Comparison of ENCODE assay signal across 8 cellular contexts in the genomic region with DNA sequence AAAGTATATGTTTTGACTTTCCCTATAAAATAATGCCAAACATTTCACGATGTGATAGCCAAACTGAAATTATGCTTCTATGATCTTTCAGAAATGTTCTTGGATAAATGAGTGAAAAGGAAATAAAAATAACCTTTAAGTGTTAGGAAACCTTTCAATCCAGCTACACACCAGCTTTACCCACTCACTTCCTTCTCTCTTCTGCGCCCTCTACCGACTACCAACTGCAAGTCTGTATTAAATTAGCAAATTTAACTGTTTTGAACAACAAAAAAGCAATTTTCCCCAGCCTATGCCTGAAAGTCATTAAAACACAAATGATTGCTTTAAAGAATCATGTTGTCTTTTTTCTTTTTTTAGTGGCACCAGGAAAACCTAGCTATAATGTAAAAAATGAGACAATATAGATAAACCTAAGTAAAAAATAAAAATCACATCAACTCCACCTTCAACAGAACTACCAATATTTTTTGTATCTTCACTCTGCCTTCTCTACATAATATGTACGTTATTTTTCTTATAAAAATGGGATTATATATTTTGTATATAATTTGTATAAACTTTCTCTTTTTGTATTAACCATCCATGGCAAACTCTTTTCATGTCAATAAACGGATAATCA. TPM values are rescaled to one million over a fixed set of nuclear protein-coding genes. Genes with fewer than 3 reads are reported as not detected.
A peak's percentile ranks its signal among the peaks of the same experiment; 100 is the strongest.
DNase-seq lines count a peak whose midpoint lies in the region; ATAC-seq, FAIRE-seq and TF ChIP-seq lines count a peak whose summit lies in the region.

No MANE protein-coding gene starts in this region.

- peaks cover 0 to 25% (median 10%) of the 10 kb centered on the region in 4 donors for H3K4me1 ChIP-seq in tibial artery

- H3K9me3 ChIP-seq in tibial artery: no peaks in the 10 kb centered on the region

- no peaks in the 10 kb centered on the region for H3K4me1 Mint-ChIP-seq in immature natural killer cell

- H3K4me3 ChIP-seq in GM12875 (ENCODE audit: low read depth, low read length): no peak overlapping the region
- no peak overlapping the region for H3K4me3 ChIP-seq in tibial artery

- peaks cover 4 to 5% (median 4%) of the 10 kb centered on the region in 3 donors for H3K27me3 Mint-ChIP-seq in immature natural killer cell (ENCODE audit: low read depth in 3 of 3)

- H3K9me3 Mint-ChIP-seq in immature natural killer cell: no peaks in the 10 kb centered on the region

- no peaks in the 10 kb centered on the region for H3K36me3 Mint-ChIP-seq in immature natural killer cell

- H3K27ac Mint-ChIP-seq in immature natural killer cell: no peak overlapping the region

- no peaks in the 10 kb centered on the region for H3K36me3 ChIP-seq in tibial artery

- peak; percentile 42 for DNase-seq in NCI-H69 (lab: John Stamatoyannopoulos, UW)
- DNase-seq in activated naive CD4-positive, alpha-beta T cell treated with anti-CD3 and anti-CD28 coated beads, Interleukin-2, amount 50 U/mL, for 16 hours: peak; percentile 20
- peak in 2 of 3 donors; percentile 8 to 19 for DNase-seq in immature natural killer cell
- peak in 1 of 2 donors; percentile 54 for DNase-seq in tibial artery
- no peak for DNase-seq in GM19240 (ENCODE audit: insufficient read length, low spot score)

- FAIRE-seq in A204.1 (lab: Jason Lieb, UNC): peak; percentile 81

- no peak overlapping the region for H3K4me3 Mint-ChIP-seq in immature natural killer cell

- no peaks in the 10 kb centered on the region for H3K27me3 ChIP-seq in tibial artery

- TF ChIP-seq CTCF in GM12875 (IDR thresholded peaks at IDR 0.05; ENCODE audit: borderline replicate concordance, insufficient read depth, low read depth, low read length): peak; percentile 59
- TF ChIP-seq CTCF in tibial artery (IDR thresholded peaks at IDR 0.05): peak; percentile 62 to 66

- intact Hi-C loops in tibial artery (cut with DNase I; ENCODE audit: low total_unique reads): no loop called here

- no peak for ATAC-seq in HG02938 (IDR thresholded peaks at IDR 0.05; ENCODE audit: unreplicated experiment)

- H3K27ac ChIP-seq in tibial artery: no peak overlapping the region

RNA-seq across cellular contexts. Expression of gene TMEM100, which starts 13.2 kb away (rescaled TPM):
- polyA plus RNA-seq in immature natural killer cell: not detected

RNA-seq across cellular contexts. Expression of gene PCTP, which starts 15.0 kb away (rescaled TPM):
- 10 to 100 TPM in 2 of 3 donors, 1 to 10 TPM in 1; 8.9 to 17.3 (median 11.6) TPM for polyA plus RNA-seq in immature natural killer cell
